Comparison of ENCODE assay signal across 21 cellular contexts in genomic region chr11:131598305-131598704, GRCh38.
DNase-seq lines count a peak whose midpoint lies in the region; ATAC-seq, FAIRE-seq and TF ChIP-seq lines count a peak whose summit lies in the region.
"Had no signal": no experiment of that assay in that cellular context is flagged by ENCODE, and none has a peak within 500 bp of the region (broad histone marks: within the 10 kb centered on the region; RNA-seq: fewer than 3 reads in every experiment).

No MANE protein-coding gene starts in this region.

- no peak for FAIRE-seq in GM12891 (lab: Jason Lieb, UNC)
- FAIRE-seq: G401.6, RCC 7860 had no signal

- CTCF ChIA-PET in WTC11 (lab: Charles Lee), result interaction anchor here (1.5 kb wide), 1 partner anchor 76 kb away, joined by 7 read pairs; no protein-coding TSS in a partner anchor

- DNase-seq in WTC11 (ENCODE audit: low spot score), result no peak
- no peak for DNase-seq in nephron progenitor cell
- DNase-seq in GM12891 (ENCODE audit: insufficient read length, low spot score), result no peak
- DNase-seq in islet precursor cell, result no peak
- DNase-seq: CD4-positive, alpha-beta memory T cell; COR-L47; DMS53; KBM-7; MV-4-11; NCI-H1105; NCI-H146; NCI-H1930; NCI-H446; NCI-H524 treated with DMSO at 0.1 percent for 48 hours; NCI-H774 had no signal

- ATAC-seq in WTC11, result peak; percentile 56
- no peak for ATAC-seq in GM18868 (IDR thresholded peaks at IDR 0.05; ENCODE audit: unreplicated experiment)
- ATAC-seq in HG02642 (IDR thresholded peaks at IDR 0.05; ENCODE audit: poor library complexity, unreplicated experiment), result no peak

- H3K4me1 Mint-ChIP-seq in WTC11 (peaks cover 36% of the 10 kb centered on the region), nephron progenitor cell (peaks cover 54% of the 10 kb centered on the region)
- H3K4me1 Mint-ChIP-seq: CD4-positive, alpha-beta memory T cell had no signal

- H3K27me3 Mint-ChIP-seq in WTC11 (ENCODE audit: low read depth) (no peaks in the 10 kb centered on the region; the same call in 1 of the 2 replicates), nephron progenitor cell (ENCODE audit: low read depth, poor library complexity) (peaks cover 9% of the 10 kb centered on the region)
- H3K27me3 Mint-ChIP-seq: CD4-positive, alpha-beta memory T cell had no signal

- POLR2A ChIA-PET in WTC11 (lab: Charles Lee), result no interaction called here

- H3K27ac ChIP-seq in cingulate gyrus (ENCODE audit: low read depth, low read length) (peak overlapping the region; percentile 91), temporal lobe (ENCODE audit: low read depth, low read length) (peak overlapping the region; percentile 79)

- no peaks in the 10 kb centered on the region for H3K36me3 Mint-ChIP-seq in WTC11
- H3K36me3 Mint-ChIP-seq in nephron progenitor cell (ENCODE audit: low read depth), result no peaks in the 10 kb centered on the region
- H3K36me3 Mint-ChIP-seq: CD4-positive, alpha-beta memory T cell had no signal

- H3K27ac Mint-ChIP-seq in WTC11, result no peak overlapping the region
- H3K27ac Mint-ChIP-seq in nephron progenitor cell, result peak overlapping the region; percentile 83
- H3K27ac Mint-ChIP-seq: CD4-positive, alpha-beta memory T cell had no signal

- TF ChIP-seq CTCF in WTC11 (IDR thresholded peaks at IDR 0.05), result no peak
- no peak for TF ChIP-seq CTCF in nephron progenitor cell (IDR thresholded peaks at IDR 0.05)

- no peak overlapping the region for H3K4me3 Mint-ChIP-seq in WTC11
- H3K4me3 Mint-ChIP-seq in nephron progenitor cell, result no peak overlapping the region
- H3K4me3 Mint-ChIP-seq: CD4-positive, alpha-beta memory T cell had no signal

- TF ChIP-seq POLR2A in GM12891 (IDR thresholded peaks at IDR 0.05; ENCODE audit: low read depth, low read length), result no peak

- H3K9me3 Mint-ChIP-seq in WTC11, result no peaks in the 10 kb centered on the region
- H3K9me3 Mint-ChIP-seq in nephron progenitor cell, result no peaks in the 10 kb centered on the region

TF ChIP-seq in WTC11, 78 proteins besides CTCF, POLR2A, EP300 and RAD21 (continues in another document):
- TF ChIP-seq KAT7 (CRISPR knock-in tag; IDR thresholded peaks at IDR 0.05; ENCODE audit: borderline replicate concordance), result no peak
- no peak for TF ChIP-seq RORB (CRISPR knock-in tag; IDR thresholded peaks at IDR 0.05)
- TF ChIP-seq ZNF396 (CRISPR knock-in tag; IDR thresholded peaks at IDR 0.05; ENCODE audit: borderline replicate concordance), result no peak
- no peak for TF ChIP-seq ZNF425 (CRISPR knock-in tag; conservative IDR thresholded peaks at IDR 0.05)
- no peak for TF ChIP-seq ARID4B (CRISPR knock-in tag; IDR thresholded peaks at IDR 0.05; ENCODE audit: borderline replicate concordance)
- no peak for TF ChIP-seq ELF4 (CRISPR knock-in tag; IDR thresholded peaks at IDR 0.05; ENCODE audit: low read depth)

TF ChIP-seq in GM12891, 5 proteins besides CTCF, POLR2A, EP300 and RAD21:
- TF ChIP-seq POU2F2 (IDR thresholded peaks at IDR 0.05; ENCODE audit: low read depth, low read length) (no peak), SPI1 (IDR thresholded peaks at IDR 0.05; ENCODE audit: low read depth, low read length) (no peak), TAF1 (IDR thresholded peaks at IDR 0.05; ENCODE audit: low read depth, low read length) (no peak), PAX5 (IDR thresholded peaks at IDR 0.05; ENCODE audit: insufficient read depth, low read length, severe bottlenecking) (no peak), POLR2AphosphoS5 (IDR thresholded peaks at IDR 0.05; ENCODE audit: low read depth, low read length) (no peak)
